Comparison of ENCODE assay signal across 8 cellular contexts in genomic region chr12:113339540-113339939, GRCh38.
"Had no signal": no experiment of that assay in that cellular context is flagged by ENCODE, and none has a peak within 500 bp of the region (broad histone marks: within the 10 kb centered on the region; RNA-seq: fewer than 3 reads in every experiment).

No MANE protein-coding gene starts in this region.

- DNase-seq: IMR-90, KBM-7, KG1 had no signal

- FAIRE-seq: HepG2, HTR-8/SVneo had no signal

- H3K27ac ChIP-seq: HL-60, KMS-11 had no signal

- H3K4me2 ChIP-seq: KMS-11 had no signal

- H3K27ac Mint-ChIP-seq: IgD-negative memory B cell had no signal

- ATAC-seq: HepG2 had no signal

- H3K9ac ChIP-seq: KMS-11 had no signal

- H3K36me3 Mint-ChIP-seq: IgD-negative memory B cell had no signal

- H3K9me3 Mint-ChIP-seq: IgD-negative memory B cell had no signal
